In the genomic region with DNA sequence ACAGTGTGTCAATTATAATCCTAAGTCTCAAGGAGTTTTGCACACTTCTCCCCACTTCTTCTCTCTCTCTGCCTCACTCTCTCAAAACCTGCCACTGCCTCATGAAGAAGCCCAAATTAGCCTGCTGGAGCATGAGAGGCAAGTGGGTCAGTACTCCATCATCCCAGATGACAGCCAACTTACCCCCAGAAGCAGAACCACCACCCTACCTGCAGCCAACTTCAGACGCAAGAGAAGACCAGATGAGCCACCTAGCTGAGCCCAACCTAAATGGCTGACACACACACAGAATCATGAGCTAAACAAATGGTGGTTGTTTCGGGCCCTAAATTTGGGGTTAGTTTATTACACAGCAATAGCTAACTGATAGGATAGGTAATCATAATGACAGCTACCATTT, we compare ENCODE assay signal across 25 cellular contexts.
DNase-seq lines count a peak whose midpoint lies in the region; ATAC-seq and TF ChIP-seq lines count a peak whose summit lies in the region.
"Had no signal": no experiment of that assay in that cellular context is flagged by ENCODE, and none has a peak within 500 bp of the region (broad histone marks: within the 10 kb centered on the region; RNA-seq: fewer than 3 reads in every experiment).

No MANE protein-coding gene starts in this region.

- TF ChIP-seq POLR2A in testis (IDR thresholded peaks at IDR 0.05) (no peak), esophagus squamous epithelium (IDR thresholded peaks at IDR 0.05) (no peak)

- no peaks in the 10 kb centered on the region for H3K9me3 ChIP-seq in HEK293 (ENCODE audit: control insufficient read depth, insufficient read depth, low read depth, low read length)
- no peaks in the 10 kb centered on the region for H3K9me3 ChIP-seq in muscle layer of colon (ENCODE audit: low read length)
- no peaks in the 10 kb centered on the region for H3K9me3 ChIP-seq in testis
- no peaks in the 10 kb centered on the region for H3K9me3 ChIP-seq in esophagus squamous epithelium
- H3K9me3 ChIP-seq: SJSA1 had no signal

- H3K27me3 ChIP-seq in muscle layer of colon (ENCODE audit: control insufficient read depth in 1 of 2, insufficient read depth in 2 of 2, low read length in 2 of 2), result no peaks in the 10 kb centered on the region
- H3K27me3 ChIP-seq in testis, result no peaks in the 10 kb centered on the region
- no peaks in the 10 kb centered on the region for H3K27me3 ChIP-seq in esophagus squamous epithelium
- H3K27me3 ChIP-seq: dorsolateral prefrontal cortex, spleen had no signal

- CTCF ChIA-PET in activated naive CD4-positive, alpha-beta T cell treated with anti-CD3 and anti-CD28 coated beads for 36 hours (lab: Charles Lee), result interaction anchor here (2.0 to 21.7 kb wide), 2 partner anchors 10 to 70 kb away, joined by 7 to 366 read pairs; no protein-coding TSS in a partner anchor
- CTCF ChIA-PET in HEK293 (lab: Yijun Ruan, JAX), result interaction anchor here (0.6 to 2.6 kb wide), 5 partner anchors 10 to 558 kb away, joined by 3 to 12 read pairs (median 3); no protein-coding TSS in a partner anchor

- intact Hi-C loops in activated naive CD4-positive, alpha-beta T cell treated with anti-CD3 and anti-CD28 coated beads for 36 hours (cut with micrococcal nuclease), result loop anchor here (10.0 kb wide), 1 partner anchor 478 kb away; no protein-coding TSS in a partner anchor
- intact Hi-C loops in testis (cut with DNase I; ENCODE audit: low total_unique reads) (loop anchor here (10.0 kb wide), 1 partner anchor 98 kb away; a partner anchor contains a TSS), esophagus squamous epithelium (cut with DNase I) (loop anchor here (10.0 kb wide), 1 partner anchor 98 kb away; a partner anchor contains a TSS)

- H3K4me3 ChIP-seq in HEK293 (ENCODE audit: low read depth, low read length) (no peak overlapping the region), muscle layer of colon (ENCODE audit: low read depth in 1 of 2, low read length in 2 of 2) (no peak overlapping the region), testis (no peak overlapping the region), esophagus squamous epithelium (no peak overlapping the region)
- H3K4me3 ChIP-seq: dorsolateral prefrontal cortex, SJSA1, spleen, tibial artery had no signal

- ATAC-seq in activated naive CD4-positive, alpha-beta T cell treated with anti-CD3 and anti-CD28 coated beads, Interleukin-2, amount 50 U/mL, for 72 hours, result no peak
- no peak for ATAC-seq in HG02623 (IDR thresholded peaks at IDR 0.05; ENCODE audit: unreplicated experiment)
- ATAC-seq: activated CD4-positive, alpha-beta T cell treated with anti-CD3 and anti-CD28 coated beads for 36 hours; HCT116; T-cell had no signal

- no peaks in the 10 kb centered on the region for H3K27me3 Mint-ChIP-seq in activated naive CD4-positive, alpha-beta T cell treated with anti-CD3 and anti-CD28 coated beads for 36 hours (ENCODE audit: low read depth)
- H3K27me3 Mint-ChIP-seq: activated CD4-positive, alpha-beta T cell treated with anti-CD3 and anti-CD28 coated beads for 36 hours; T-cell had no signal

- H3K4me3 Mint-ChIP-seq in activated naive CD4-positive, alpha-beta T cell treated with anti-CD3 and anti-CD28 coated beads for 36 hours, result no peak overlapping the region
- H3K4me3 Mint-ChIP-seq: activated CD4-positive, alpha-beta T cell treated with anti-CD3 and anti-CD28 coated beads for 36 hours; activated naive CD4-positive, alpha-beta T cell treated with anti-CD3 and anti-CD28 coated beads, Interleukin-2, amount 10 ng/mL, durations not matched to agents 7 days and 5 days; T-cell had no signal

- DNase-seq in activated naive CD4-positive, alpha-beta T cell treated with anti-CD3 and anti-CD28 coated beads, Interleukin-2, amount 50 U/mL, for 72 hours (ENCODE audit: low spot score in 2 of 2), result peak; percentile 1 to 7
- no peak for DNase-seq in activated naive CD4-positive, alpha-beta T cell treated with anti-CD3 and anti-CD28 coated beads for 36 hours
- DNase-seq in testis, result peak; percentile 6
- DNase-seq in NCI-H2196 (lab: John Stamatoyannopoulos, UW; ENCODE audit: unreplicated experiment), result no peak
- no peak for DNase-seq in esophagus squamous epithelium (lab: John Stamatoyannopoulos, UW)
- DNase-seq: activated CD4-positive, alpha-beta T cell treated with anti-CD3 and anti-CD28 coated beads for 36 hours; activated naive CD4-positive, alpha-beta T cell treated with anti-CD3 and anti-CD28 coated beads, Interleukin-2, amount 10 ng/mL, durations not matched to agents 7 days and 5 days; EL; kidney glomerular epithelial cell; mammary epithelial cell; NCI-H1048; NCI-H1930; NCI-H2227 treated with DMSO at 0.1 percent for 48 hours; spleen; stimulated activated CD4-positive, alpha-beta T cell treated with anti-CD3 and anti-CD28 coated beads, Interleukin-2, amount 100 ng/mL, for 48 hours; stimulated activated naive CD4-positive, alpha-beta T cell treated with Interleukin-2 at 50 U/mL for 16 hours; tibial artery had no signal

- H3K36me3 Mint-ChIP-seq in activated naive CD4-positive, alpha-beta T cell treated with anti-CD3 and anti-CD28 coated beads, Interleukin-2, amount 50 U/mL, for 72 hours, result no peaks in the 10 kb centered on the region
- peaks cover 2% of the 10 kb centered on the region for H3K36me3 Mint-ChIP-seq in activated naive CD4-positive, alpha-beta T cell treated with anti-CD3 and anti-CD28 coated beads for 36 hours (ENCODE audit: low read depth)

- no peak overlapping the region for H3K9ac ChIP-seq in muscle layer of colon (ENCODE audit: low read length)

- H3K27ac ChIP-seq in HEK293 (ENCODE audit: extremely low read depth, low read depth, low read length) (no peak overlapping the region), muscle layer of colon (ENCODE audit: low read depth, low read length) (peak overlapping the region; percentile 89), testis (no peak overlapping the region), esophagus squamous epithelium (peak overlapping the region in 2 of 4 donors; percentile 59 to 69)
- H3K27ac ChIP-seq: HL-60, SJSA1, spleen had no signal

- no peaks in the 10 kb centered on the region for H3K36me3 ChIP-seq in HEK293 (ENCODE audit: control insufficient read depth in 2 of 2, insufficient read depth in 1 of 2, low read length in 2 of 2)
- no peaks in the 10 kb centered on the region for H3K36me3 ChIP-seq in muscle layer of colon (ENCODE audit: insufficient read depth, low read length)
- no peaks in the 10 kb centered on the region for H3K36me3 ChIP-seq in testis (ENCODE audit: low read depth, missing control alignments)
- H3K36me3 ChIP-seq in esophagus squamous epithelium, result peaks cover 0 to 6% (median 0%) of the 10 kb centered on the region in 3 donors
- H3K36me3 ChIP-seq: SJSA1 had no signal

- H3K9me3 Mint-ChIP-seq in activated naive CD4-positive, alpha-beta T cell treated with anti-CD3 and anti-CD28 coated beads, Interleukin-2, amount 50 U/mL, for 72 hours, result no peaks in the 10 kb centered on the region
- peaks cover 4% of the 10 kb centered on the region for H3K9me3 Mint-ChIP-seq in activated naive CD4-positive, alpha-beta T cell treated with anti-CD3 and anti-CD28 coated beads for 36 hours
- H3K9me3 Mint-ChIP-seq: activated naive CD4-positive, alpha-beta T cell treated with anti-CD3 and anti-CD28 coated beads, Interleukin-2, amount 10 ng/mL, durations not matched to agents 7 days and 5 days; T-cell had no signal

- TF ChIP-seq CTCF in HEK293 (tag by site-specific recombination; IDR thresholded peaks at IDR 0.05) (no peak), testis (IDR thresholded peaks at IDR 0.05) (no peak), esophagus squamous epithelium (IDR thresholded peaks at IDR 0.05) (no peak)

- H3K4me1 ChIP-seq in HEK293 (ENCODE audit: control insufficient read depth, insufficient read depth, low read length), result no peaks in the 10 kb centered on the region
- H3K4me1 ChIP-seq in muscle layer of colon (ENCODE audit: insufficient read depth, low read length), result peaks cover 48% of the 10 kb centered on the region
- no peaks in the 10 kb centered on the region for H3K4me1 ChIP-seq in testis
- H3K4me1 ChIP-seq in esophagus squamous epithelium, result peaks cover 5 to 46% (median 13%) of the 10 kb centered on the region in 3 donors
- H3K4me1 ChIP-seq: SJSA1 had no signal

- POLR2A ChIA-PET in HEK293 (lab: Yijun Ruan, JAX), result no interaction called here

- WGBS in testis, 2 donors, result 94 to 100% methylated on average over 2 of the region's 2 CpGs
- WGBS in esophagus squamous epithelium, 2 donors, result 94 to 100% methylated on average over 2 of the region's 2 CpGs

- H3K4me1 Mint-ChIP-seq in activated naive CD4-positive, alpha-beta T cell treated with anti-CD3 and anti-CD28 coated beads for 36 hours (ENCODE audit: low read depth), result peaks cover 29% of the 10 kb centered on the region

- H3K27ac Mint-ChIP-seq in activated naive CD4-positive, alpha-beta T cell treated with anti-CD3 and anti-CD28 coated beads, Interleukin-2, amount 50 U/mL, for 72 hours, result peak overlapping the region in 1 of 2 donors; percentile 23
- no peak overlapping the region for H3K27ac Mint-ChIP-seq in activated naive CD4-positive, alpha-beta T cell treated with anti-CD3 and anti-CD28 coated beads for 36 hours
- H3K27ac Mint-ChIP-seq: activated CD4-positive, alpha-beta T cell treated with anti-CD3 and anti-CD28 coated beads for 36 hours; activated naive CD4-positive, alpha-beta T cell treated with anti-CD3 and anti-CD28 coated beads, Interleukin-2, amount 10 ng/mL, durations not matched to agents 7 days and 5 days had no signal

TF ChIP-seq in HEK293, 187 proteins besides CTCF, POLR2A, EP300 and RAD21:
- no peak for TF ChIP-seq ZNF2 (tag by site-specific recombination; IDR thresholded peaks at IDR 0.05)
- TF ChIP-seq SETDB1 (IDR thresholded peaks at IDR 0.05; ENCODE audit: insufficient read length, low read length), result peak; percentile 25

Comparison
In these comparisons a context has a peak if more than half of its experiments do, and no peak if none do; other contexts are left out.
1. DNase-seq: peak in activated naive CD4-positive, alpha-beta T cell treated with anti-CD3 and anti-CD28 coated beads, Interleukin-2, amount 50 U/mL, for 72 hours (2 of 2) and testis (single experiment); none in activated naive CD4-positive, alpha-beta T cell treated with anti-CD3 and anti-CD28 coated beads for 36 hours (single experiment), NCI-H2196 (single experiment) and esophagus squamous epithelium (single experiment).